8 cellular contexts compared by ENCODE assay signal in genomic region chr2:67397143-67397986, GRCh38.
A peak's percentile ranks its signal among the peaks of the same experiment; 100 is the strongest.
DNase-seq lines count a peak whose midpoint lies in the region; ATAC-seq, FAIRE-seq and TF ChIP-seq lines count a peak whose summit lies in the region.

ETAA1 (plus strand) TSS chr2:67397333; CDS start chr2:67397449, 116 bp downstream.

- peak; percentile 100 for ATAC-seq in HG03432 (IDR thresholded peaks at IDR 0.05; ENCODE audit: unreplicated experiment)

- peak; percentile 86 for TF ChIP-seq POLR2A in GM19099 (IDR thresholded peaks at IDR 0.05; ENCODE audit: extremely low read depth, insufficient read length, low read depth)

- peak; percentile 49 for FAIRE-seq in colon (lab: Jason Lieb, UNC)

- DNase-seq in AG20443 (ENCODE audit: low spot score) = peak; percentile 98
- peak; percentile 78 to 86 for DNase-seq in NCI-H524 (lab: John Stamatoyannopoulos, UW)
- DNase-seq in activated CD4-positive, alpha-beta T cell treated with anti-CD3 and anti-CD28 coated beads for 48 hours = peak; percentile 95
- peak; percentile 77 for DNase-seq in kidney glomerular epithelial cell (lab: John Stamatoyannopoulos, UW)
- DNase-seq in stimulated activated CD4-positive, alpha-beta T cell treated with anti-CD3 and anti-CD28 coated beads, Interleukin-1b, Interleukin-23, amount 100 ng/mL, for 1 hour (ENCODE audit: low read depth in 2 of 2) = peak; percentile 79 to 92

Comparison
In these comparisons a context has a peak if more than half of its experiments do, and no peak if none do; other contexts are left out.
1. Peak in every context shown above with its lines: DNase-seq and ATAC-seq.